In the genomic region with DNA sequence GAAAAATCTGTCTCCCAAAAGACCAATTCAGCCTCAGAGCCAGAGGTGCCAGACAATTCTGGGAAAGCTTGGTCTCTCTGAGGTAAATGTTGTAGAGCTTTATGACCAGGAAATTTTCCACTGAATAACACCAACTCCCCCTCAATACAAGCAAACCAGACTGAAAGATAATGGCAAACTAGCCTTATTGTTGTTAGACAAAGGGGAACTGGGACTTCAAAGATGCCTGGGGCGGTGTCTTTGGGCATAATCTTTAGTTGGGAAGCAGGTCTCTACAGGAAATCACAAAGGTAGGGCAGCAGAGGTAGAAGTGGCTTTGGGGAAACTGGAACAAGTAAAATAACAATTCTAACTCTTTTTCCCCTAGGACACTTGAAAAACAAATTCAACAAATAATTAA, we compare ENCODE assay signal across 16 cellular contexts. TPM values are rescaled to one million over a fixed set of nuclear protein-coding genes. Genes with fewer than 3 reads are reported as not detected.
"Had no signal": no experiment of that assay in that cellular context is flagged by ENCODE, and none has a peak within 500 bp of the region (broad histone marks: within the 10 kb centered on the region; RNA-seq: fewer than 3 reads in every experiment).

No MANE protein-coding gene starts in this region.

- ATAC-seq: foreskin keratinocyte; left colon; stimulated activated effector memory CD8-positive, alpha-beta T cell treated with anti-CD3 and anti-CD28 coated beads, Interleukin-12 subunit alpha, Interleukin-12 subunit beta, amount 100 ng/mL, for 72 hours had no signal

- H3K4me1 ChIP-seq: foreskin keratinocyte had no signal

- H3K36me3 ChIP-seq: brain microvascular endothelial cell had no signal

- H3K27ac ChIP-seq: brain microvascular endothelial cell, foreskin keratinocyte had no signal

- H3K27me3 ChIP-seq: brain microvascular endothelial cell, foreskin keratinocyte had no signal

- DNase-seq: activated CD4-positive, alpha-beta T cell treated with anti-CD3 and anti-CD28 coated beads, Interleukin-2, amount 10 ng/mL, durations not matched to agents 7 days and 5 days; activated CD8-positive, alpha-beta memory T cell treated with anti-CD3 and anti-CD28 coated beads for 24 hours; activated naive CD4-positive, alpha-beta T cell; activated naive CD8-positive, alpha-beta T cell treated with anti-CD3 and anti-CD28 coated beads, Interleukin-2, amount 10 ng/mL, durations not matched to agents 7 days and 5 days; anterior cingulate cortex; brain microvascular endothelial cell; cortex of kidney; effector CD4-positive, alpha-beta T cell; foreskin keratinocyte; head of caudate nucleus; left colon; naive B cell; nucleus accumbens; posterior cingulate gyrus had no signal

RNA-seq across cellular contexts. Expression of gene COL4A6, which starts 12.0 kb away (rescaled TPM):
- total RNA-seq: activated CD4-positive, alpha-beta T cell treated with anti-CD3 and anti-CD28 coated beads, Interleukin-2, amount 10 ng/mL, durations not matched to agents 7 days and 5 days; activated naive CD8-positive, alpha-beta T cell treated with anti-CD3 and anti-CD28 coated beads, Interleukin-2, amount 10 ng/mL, durations not matched to agents 7 days and 5 days; mononuclear cell had no signal

RNA-seq across cellular contexts. Expression of gene COL4A5, which starts 13.4 kb away (rescaled TPM):
- total RNA-seq: activated CD4-positive, alpha-beta T cell treated with anti-CD3 and anti-CD28 coated beads, Interleukin-2, amount 10 ng/mL, durations not matched to agents 7 days and 5 days; activated naive CD8-positive, alpha-beta T cell treated with anti-CD3 and anti-CD28 coated beads, Interleukin-2, amount 10 ng/mL, durations not matched to agents 7 days and 5 days; mononuclear cell had no signal
